In the genomic region with DNA sequence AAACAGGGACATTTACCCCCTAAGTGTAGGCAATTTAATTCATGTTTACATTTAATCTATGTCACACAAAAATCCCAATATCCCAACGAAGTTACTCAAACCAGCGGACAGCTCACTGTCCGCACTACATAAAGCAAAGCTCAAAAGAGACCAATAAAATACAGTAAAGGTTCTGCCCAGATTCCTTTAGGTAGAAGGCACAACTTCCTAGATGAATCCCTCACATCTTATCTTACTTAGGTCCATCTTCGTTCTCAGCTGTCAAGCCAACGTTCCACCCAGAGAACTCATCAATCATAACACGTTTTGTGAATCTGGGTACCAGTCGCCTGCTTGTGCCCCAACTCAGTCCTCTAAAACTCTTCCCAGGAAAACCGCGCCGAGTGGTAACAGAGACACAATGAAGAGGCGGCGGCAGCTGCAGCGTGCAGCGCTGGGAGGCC, we compare ENCODE assay signal across 8 cellular contexts.
A peak's percentile ranks its signal among the peaks of the same experiment; 100 is the strongest.
DNase-seq lines count a peak whose midpoint lies in the region; ATAC-seq and TF ChIP-seq lines count a peak whose summit lies in the region.

No MANE protein-coding gene starts in this region.

- H3K9ac ChIP-seq in HUES48 (ENCODE audit: low read depth, low read length) (peak overlapping the region; percentile 99), muscle layer of colon (ENCODE audit: low read length) (peak overlapping the region; percentile 58)

- ATAC-seq in GM19395 (IDR thresholded peaks at IDR 0.05; ENCODE audit: unreplicated experiment) = no peak

- TF ChIP-seq CTCF in AG09309 (IDR thresholded peaks at IDR 0.05; ENCODE audit: control insufficient read depth, insufficient read depth, low read depth, low read length, missing control alignments) = no peak
- TF ChIP-seq CTCF in cardiac fibroblast (IDR thresholded peaks at IDR 0.05; ENCODE audit: low read depth, low read length) = no peak

- H3K4me1 ChIP-seq in HUES48 (ENCODE audit: control insufficient read depth, insufficient read depth, low read length) = peaks cover 8% of the 10 kb centered on the region; the same call in 1 of the 2 replicates
- peaks cover 31% of the 10 kb centered on the region for H3K4me1 ChIP-seq in muscle layer of colon (ENCODE audit: insufficient read depth, low read length)

- H3K9me3 ChIP-seq in HUES48 (ENCODE audit: control insufficient read depth, insufficient read depth, low read length) = no peaks in the 10 kb centered on the region
- H3K9me3 ChIP-seq in muscle layer of colon (ENCODE audit: low read length) = no peaks in the 10 kb centered on the region

- peak overlapping the region; percentile 99 for H3K27ac ChIP-seq in HUES48 (ENCODE audit: low read depth, low read length)
- peak overlapping the region; percentile 99 for H3K27ac ChIP-seq in muscle layer of colon (ENCODE audit: low read depth, low read length)

- DNase-seq in AG09309 (ENCODE audit: low read depth) (no peak), cardiac fibroblast (ENCODE audit: low read depth in 2 of 2) (no peak), NCI-H2029 treated with DMSO at 0.1 percent for 48 hours (lab: John Stamatoyannopoulos, UW) (no peak), NCI-H1092 treated with DMSO at 0.1 percent for 48 hours (lab: John Stamatoyannopoulos, UW) (no peak)
- no peak for DNase-seq in activated CD8-positive, alpha-beta memory T cell treated with anti-CD3 and anti-CD28 coated beads for 24 hours

- H3K4me3 ChIP-seq in AG09309 (ENCODE audit: control insufficient read depth, low read depth, low read length) (peak overlapping the region; percentile 84), HUES48 (ENCODE audit: low read depth, low read length) (peak overlapping the region; percentile 93), cardiac fibroblast (replicated peaks in 1 of 2; ENCODE audit: low read depth in 2 of 2, low read length in 2 of 2) (peak overlapping the region; percentile 89 to 94), muscle layer of colon (ENCODE audit: low read depth in 1 of 2, low read length in 2 of 2) (peak overlapping the region; percentile 66 to 98)

- H3K27me3 ChIP-seq in HUES48 (ENCODE audit: control insufficient read depth, insufficient read depth, low read length) (no peaks in the 10 kb centered on the region), muscle layer of colon (ENCODE audit: control insufficient read depth in 1 of 2, insufficient read depth in 2 of 2, low read length in 2 of 2) (no peaks in the 10 kb centered on the region)

- H3K36me3 ChIP-seq in HUES48 (ENCODE audit: control insufficient read depth, insufficient read depth, low read length) (peaks cover 52% of the 10 kb centered on the region), muscle layer of colon (ENCODE audit: insufficient read depth, low read length) (peaks cover 30% of the 10 kb centered on the region)
